2 cellular contexts compared by ENCODE assay signal in the genomic region with DNA sequence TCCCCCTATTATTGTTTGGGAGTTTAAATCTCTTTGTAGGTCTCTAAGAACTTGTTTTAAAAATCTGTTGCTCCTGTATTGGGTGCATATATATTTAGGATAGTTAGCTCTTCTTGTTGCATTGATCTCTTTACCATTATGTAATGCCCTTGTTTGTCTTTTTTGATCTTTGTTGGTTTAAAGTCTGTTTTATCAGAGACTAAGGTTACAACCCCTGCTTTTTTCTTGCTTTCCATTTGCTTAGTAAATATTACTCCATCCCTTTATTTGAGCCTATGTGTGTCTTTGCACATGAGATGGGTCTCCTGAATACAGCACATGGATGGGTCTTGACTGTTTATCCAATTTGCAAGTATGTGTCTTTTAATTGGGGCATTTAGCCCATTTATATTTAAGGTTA.
DNase-seq lines count a peak whose midpoint lies in the region; ATAC-seq, FAIRE-seq and TF ChIP-seq lines count a peak whose summit lies in the region.
"Not testable (repeated sequence)": the region's sequence is repeated elsewhere in the genome, so short reads cannot be mapped to it uniquely, and the experiment has no call there.

No MANE protein-coding gene starts in this region.

- not testable (repeated sequence) for H2AFZ ChIP-seq in HepG2 (ENCODE audit: low read length)

- H3K9ac ChIP-seq in HepG2 (ENCODE audit: insufficient read depth, low read depth, low read length); liver (ENCODE audit: low read depth in 1 of 2, low read length in 2 of 2): not testable (repeated sequence)

- CTCF ChIA-PET in HepG2 (lab: Yijun Ruan, JAX; ENCODE audit: low intra/inter-chr PET ratio, low total read pairs) = not testable (repeated sequence)

- intact Hi-C loops in HepG2 (cut with micrococcal nuclease; ENCODE audit: unreplicated experiment) = not testable (repeated sequence)

- FAIRE-seq in HepG2 (lab: Jason Lieb, UNC) = not testable (repeated sequence)

- not testable (repeated sequence) for TF ChIP-seq EP300 in HepG2 (IDR thresholded peaks at IDR 0.05; ENCODE audit: low read depth in 2 of 2, low read length in 2 of 2); HepG2 (CRISPR knock-in tag; IDR thresholded peaks at IDR 0.05; ENCODE audit: borderline replicate concordance)

- not testable (repeated sequence) for H3K79me2 ChIP-seq in HepG2 (ENCODE audit: insufficient read depth, low read length)

- ATAC-seq in HepG2 = not testable (repeated sequence)

- H4K20me1 ChIP-seq in HepG2 (ENCODE audit: insufficient read depth, low read length) = not testable (repeated sequence)

- H3K27ac ChIP-seq in HepG2 (ENCODE audit: extremely low read length, insufficient read depth, low read length); liver (ENCODE audit: low read depth in 1 of 2, low read length in 2 of 2): not testable (repeated sequence)

- in situ Hi-C loops in HepG2 (cut with HindIII; ENCODE audit: extremely low pct_ligation_motif_present, low pct_unique_long_range_greater_than_20kb) = not testable (repeated sequence)

- not testable (repeated sequence) for H3K4me3 ChIP-seq in HepG2 (replicated peaks in 1 of 3; ENCODE audit: insufficient read depth in 1 of 3, low read depth in 2 of 3, low read length in 3 of 3); liver (ENCODE audit: low read depth in 1 of 3, low read length in 3 of 3)

- not testable (repeated sequence) for H3K27me3 ChIP-seq in HepG2 (ENCODE audit: control insufficient read depth in 1 of 2, insufficient read depth in 2 of 2, low read length in 2 of 2); liver (ENCODE audit: control insufficient read depth in 4 of 4, insufficient read depth in 4 of 4, low read length in 3 of 4)

- not testable (repeated sequence) for BruUV-seq in HepG2 (replicated peaks; lab: Mats Ljungman, UMichigan)

- POLR2A ChIA-PET in HepG2 (lab: Yijun Ruan, JAX) = not testable (repeated sequence)

- TF ChIP-seq RAD21 in HepG2 (CRISPR knock-in tag; IDR thresholded peaks at IDR 0.05); liver (IDR thresholded peaks at IDR 0.05): not testable (repeated sequence)

- not testable (repeated sequence) for TF ChIP-seq CTCF in HepG2 (CRISPR knock-in tag; IDR thresholded peaks at IDR 0.05); liver (IDR thresholded peaks at IDR 0.05; ENCODE audit: low read depth, low read length, missing input control)

- TF ChIP-seq POLR2A in HepG2 (IDR thresholded peaks at IDR 0.05; ENCODE audit: insufficient read depth in 1 of 2, low read depth in 2 of 2, low read length in 2 of 2) = not testable (repeated sequence)

- peaks cover 18% of the 10 kb centered on the region for H3K9me3 ChIP-seq in HepG2 (ENCODE audit: low read length)
- H3K9me3 ChIP-seq in liver (ENCODE audit: control insufficient read depth in 4 of 4, low read length in 3 of 4) = not testable (repeated sequence)

- DNase-seq in HepG2 (ENCODE audit: low spot score) = peak; percentile 28

- H3K4me2 ChIP-seq in HepG2 (ENCODE audit: low read depth, low read length) = not testable (repeated sequence)

- not testable (repeated sequence) for H3K4me1 ChIP-seq in HepG2 (ENCODE audit: insufficient read depth, low read length); liver (ENCODE audit: control insufficient read depth in 4 of 4, insufficient read depth in 4 of 4, low read length in 3 of 4)

- not testable (repeated sequence) for H3K36me3 ChIP-seq in HepG2 (replicated peaks in 1 of 2; ENCODE audit: control insufficient read depth in 1 of 2, insufficient read depth in 2 of 2, low read length in 2 of 2); liver (ENCODE audit: control insufficient read depth in 4 of 4, insufficient read depth in 3 of 4, low read depth in 1 of 4, low read length in 3 of 4)

TF ChIP-seq in HepG2, 621 proteins besides CTCF, POLR2A, EP300 and RAD21 (continues in another document):
- TF ChIP-seq GFI1 (CRISPR knock-in tag; IDR thresholded peaks at IDR 0.05; ENCODE audit: borderline replicate concordance) (peak; percentile 56; the same call in 1 of the 2 replicates), FOXP1 (CRISPR knock-in tag; IDR thresholded peaks at IDR 0.05) (peak; percentile 76), SOX6 (CRISPR knock-in tag; IDR thresholded peaks at IDR 0.05) (peak; percentile 61)
- TF ChIP-seq FOXP1, SOX6 (IDR thresholded peaks at IDR 0.05): not testable (repeated sequence)

TF ChIP-seq in liver, 16 proteins besides CTCF, POLR2A, EP300 and RAD21:
- TF ChIP-seq, protein P1, sequence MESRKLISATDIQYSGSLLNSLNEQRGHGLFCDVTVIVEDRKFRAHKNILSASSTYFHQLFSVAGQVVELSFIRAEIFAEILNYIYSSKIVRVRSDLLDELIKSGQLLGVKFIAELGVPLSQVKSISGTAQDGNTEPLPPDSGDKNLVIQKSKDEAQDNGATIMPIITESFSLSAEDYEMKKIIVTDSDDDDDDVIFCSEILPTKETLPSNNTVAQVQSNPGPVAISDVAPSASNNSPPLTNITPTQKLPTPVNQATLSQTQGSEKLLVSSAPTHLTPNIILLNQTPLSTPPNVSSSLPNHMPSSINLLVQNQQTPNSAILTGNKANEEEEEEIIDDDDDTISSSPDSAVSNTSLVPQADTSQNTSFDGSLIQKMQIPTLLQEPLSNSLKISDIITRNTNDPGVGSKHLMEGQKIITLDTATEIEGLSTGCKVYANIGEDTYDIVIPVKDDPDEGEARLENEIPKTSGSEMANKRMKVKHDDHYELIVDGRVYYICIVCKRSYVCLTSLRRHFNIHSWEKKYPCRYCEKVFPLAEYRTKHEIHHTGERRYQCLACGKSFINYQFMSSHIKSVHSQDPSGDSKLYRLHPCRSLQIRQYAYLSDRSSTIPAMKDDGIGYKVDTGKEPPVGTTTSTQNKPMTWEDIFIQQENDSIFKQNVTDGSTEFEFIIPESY (IDR thresholded peaks at IDR 0.05) = peak; percentile 26
- TF ChIP-seq FOXA1 (IDR thresholded peaks at IDR 0.05) (peak; percentile 23), FOXA2 (IDR thresholded peaks at IDR 0.05) (peak; percentile 60), RXRA (IDR thresholded peaks at IDR 0.05) (peak; percentile 7 to 75), HNF4A (conservative IDR thresholded peaks at IDR 0.05) (peak; percentile 62 to 81), JUND (IDR thresholded peaks at IDR 0.05) (peak in 1 of 2 donors; percentile 65), MAX (IDR thresholded peaks at IDR 0.05) (peak; percentile 38), YY1 (IDR thresholded peaks at IDR 0.05) (peak; percentile 38)
